Comparison of ENCODE assay signal across 20 cellular contexts in genomic region chr6:114092943-114093342, GRCh38.
"Had no signal": no experiment of that assay in that cellular context is flagged by ENCODE, and none has a peak within 500 bp of the region (broad histone marks: within the 10 kb centered on the region; RNA-seq: fewer than 3 reads in every experiment).

No MANE protein-coding gene starts in this region.

- DNase-seq: effector memory CD4-positive, alpha-beta T cell; gastrocnemius medialis; heart right ventricle; hypothalamus; kidney glomerular epithelial cell; mesendoderm; naive thymus-derived CD4-positive, alpha-beta T cell; nephron progenitor cell; psoas muscle; retina; stimulated activated CD4-positive, alpha-beta T cell treated with anti-CD3 and anti-CD28 coated beads, Interleukin-2, amount 100 ng/mL, for 48 hours; stimulated activated CD8-positive, alpha-beta memory T cell treated with anti-CD3 and anti-CD28 coated beads, Interleukin-4, amount 100 ng/mL, for 48 hours; testis had no signal

- H3K27ac ChIP-seq: gastrocnemius medialis, heart right ventricle, neutrophil, psoas muscle, testis, tibial nerve had no signal

- H3K4me3 ChIP-seq: gastrocnemius medialis, heart right ventricle, psoas muscle, smooth muscle cell, testis, tibial nerve had no signal

- H3K4me1 ChIP-seq: heart right ventricle, psoas muscle, testis had no signal

- FAIRE-seq: endometrium, islet of Langerhans had no signal

- H3K9me3 ChIP-seq: gastrocnemius medialis, heart right ventricle, neutrophil, psoas muscle, testis, tibial nerve had no signal

- ATAC-seq: esophagus mucosa; gastrocnemius medialis; heart right ventricle; naive thymus-derived CD4-positive, alpha-beta T cell; psoas muscle; stimulated activated memory B cell treated with anti-CD40 and anti-IgM and Interleukin-4, amounts not matched to agents 10 μg/mL and 1 μg/mL and 100 μg/mL, for 72 hours had no signal

- H3K36me3 ChIP-seq: gastrocnemius medialis, heart right ventricle, neutrophil, tibial nerve had no signal

- H3K4me2 ChIP-seq: smooth muscle cell had no signal

- H3K27me3 ChIP-seq: gastrocnemius medialis, neutrophil, testis, tibial nerve had no signal
